Comparison of ENCODE assay signal across 17 cellular contexts in genomic region chr21:37300114-37300746, GRCh38. TPM values are rescaled to one million over a fixed set of nuclear protein-coding genes. Genes with fewer than 3 reads are reported as not detected.
DNase-seq lines count a peak whose midpoint lies in the region; ATAC-seq, FAIRE-seq and TF ChIP-seq lines count a peak whose summit lies in the region.
"Had no signal": no experiment of that assay in that cellular context is flagged by ENCODE, and none has a peak within 500 bp of the region (broad histone marks: within the 10 kb centered on the region; RNA-seq: fewer than 3 reads in every experiment).

No MANE protein-coding gene starts in this region.

- in situ Hi-C loops in K562 (cut with MboI): no loop called here

- no peak for TF ChIP-seq POLR2A in A549 (IDR thresholded peaks at IDR 0.05; ENCODE audit: low read length)
- no peak for TF ChIP-seq POLR2A in HCT116 (IDR thresholded peaks at IDR 0.05; ENCODE audit: borderline replicate concordance, extremely low read depth, insufficient read depth, insufficient read length)
- TF ChIP-seq POLR2A in K562 (conservative IDR thresholded peaks at IDR 0.05): no peak

- TF ChIP-seq EP300 in A549 (IDR thresholded peaks at IDR 0.05): no peak
- no peak for TF ChIP-seq EP300 in K562 (IDR thresholded peaks at IDR 0.05; ENCODE audit: low read length)

- no TSS peak for BruUV-seq in HCT116 (replicated peaks; lab: Mats Ljungman, UMichigan)
- no TSS peak for BruUV-seq in K562 (replicated peaks; lab: Mats Ljungman, UMichigan)

- TF ChIP-seq CTCF in A549 (IDR thresholded peaks at IDR 0.05): no peak
- TF ChIP-seq CTCF in HCT116 (IDR thresholded peaks at IDR 0.05 in 2 of 3, conservative IDR thresholded peaks at IDR 0.05 in 1 of 3; ENCODE audit: borderline replicate concordance in 1 of 3, insufficient read depth in 1 of 3, low read depth in 2 of 3, low read length in 2 of 3): no peak
- TF ChIP-seq CTCF in K562 (IDR thresholded peaks at IDR 0.05 in 2 of 3, conservative IDR thresholded peaks at IDR 0.05 in 1 of 3; ENCODE audit: insufficient read depth in 2 of 3, low read depth in 1 of 3, low read length in 3 of 3): no peak

- intact Hi-C loops in HCT116 (cut with micrococcal nuclease) (no loop called here), K562 (cut with micrococcal nuclease) (no loop called here)

- H3K4me3 ChIP-seq in A549: no peak overlapping the region
- no peak overlapping the region for H3K4me3 ChIP-seq in HCT116 (replicated peaks in 1 of 2; ENCODE audit: low read depth in 1 of 2, low read length in 2 of 2)
- H3K4me3 ChIP-seq in K562: no peak overlapping the region
- H3K4me3 ChIP-seq: GM12878, GM23338 had no signal

- H4K20me1 ChIP-seq in HCT116 (ENCODE audit: insufficient read depth) (no peaks in the 10 kb centered on the region), K562 (replicated peaks; ENCODE audit: control insufficient read depth, insufficient read depth, low read length) (no peaks in the 10 kb centered on the region)

- H3K4me1 ChIP-seq in A549 (no peaks in the 10 kb centered on the region), HCT116 (ENCODE audit: control insufficient read depth in 1 of 2, insufficient read depth in 2 of 2, low read length in 2 of 2) (no peaks in the 10 kb centered on the region), K562 (replicated peaks in 1 of 2; ENCODE audit: control insufficient read depth in 2 of 2, insufficient read depth in 2 of 2, low read length in 2 of 2) (peaks cover 0 to 3% of the 10 kb centered on the region in 2 experiments; a peak in 2 of 5 replicates)

- H3K9me2 ChIP-seq in HCT116 (ENCODE audit: insufficient read depth): no peaks in the 10 kb centered on the region

- FAIRE-seq in A549 (lab: Jason Lieb, UNC): no peak
- FAIRE-seq in K562 (lab: Jason Lieb, UNC): no peak
- FAIRE-seq: G401.6, GM12878 had no signal

- H3K36me3 ChIP-seq in HCT116 (ENCODE audit: control insufficient read depth in 1 of 2, insufficient read depth in 2 of 2, low read length in 2 of 2) (no peaks in the 10 kb centered on the region), K562 (ENCODE audit: control insufficient read depth, insufficient read depth, low read length) (no peaks in the 10 kb centered on the region)

- no peaks in the 10 kb centered on the region for H3K9me3 ChIP-seq in A549
- no peaks in the 10 kb centered on the region for H3K9me3 ChIP-seq in HCT116 (ENCODE audit: control insufficient read depth in 1 of 2, insufficient read depth in 1 of 2, low read depth in 1 of 2, low read length in 2 of 2)
- no peaks in the 10 kb centered on the region for H3K9me3 ChIP-seq in K562 (replicated peaks; ENCODE audit: control insufficient read depth, insufficient read depth, low read depth, low read length)

- H3K27ac ChIP-seq in A549 (no peak overlapping the region), HCT116 (ENCODE audit: low read depth, low read length) (no peak overlapping the region), K562 (ENCODE audit: extremely low read depth, low read depth, low read length) (no peak overlapping the region)

- CTCF ChIA-PET in A549 (lab: Yijun Ruan, JAX) (interaction anchor here (1.4 kb wide), 1 partner anchor 10 kb away, joined by 4 read pairs; no protein-coding TSS in a partner anchor), HCT116 (lab: Charles Lee) (no interaction called here), K562 (lab: Yijun Ruan, JAX; ENCODE audit: low intra/inter-chr PET ratio) (no interaction called here)

- H3K9ac ChIP-seq in HCT116 (ENCODE audit: low read length) (no peak overlapping the region), K562 (ENCODE audit: insufficient read depth in 1 of 2, low read depth in 2 of 2, low read length in 2 of 2) (no peak overlapping the region)

- POLR2A ChIA-PET in A549 (lab: Yijun Ruan, JAX): no interaction called here
- POLR2A ChIA-PET in HCT116 (lab: Charles Lee): no interaction called here
- POLR2A ChIA-PET in K562 (lab: Yijun Ruan, JAX): interaction anchor here (0.6 to 1.2 kb wide), 4 partner anchors 9 to 66 kb away, joined by 3 to 6 read pairs (median 4); no protein-coding TSS in a partner anchor

- TF ChIP-seq RAD21 in A549 (conservative IDR thresholded peaks at IDR 0.05 in 1 of 2, IDR thresholded peaks at IDR 0.05 in 1 of 2) (no peak), HCT116 (IDR thresholded peaks at IDR 0.05; ENCODE audit: low read depth) (no peak), K562 (CRISPR knock-in tag; conservative IDR thresholded peaks at IDR 0.05 in 1 of 2, IDR thresholded peaks at IDR 0.05 in 1 of 2) (no peak)

- H2AFZ ChIP-seq in HCT116 (ENCODE audit: low read depth, low read length, poor library complexity, severe bottlenecking): peak overlapping the region; percentile 43
- peak overlapping the region; percentile 22; the same call in 1 of the 2 replicates for H2AFZ ChIP-seq in K562 (ENCODE audit: low read depth, low read length)
- H2AFZ ChIP-seq: GM23338 had no signal

- H3K27me3 ChIP-seq in HCT116 (ENCODE audit: insufficient read depth, low read length): no peaks in the 10 kb centered on the region
- peaks cover 0 to 11% of the 10 kb centered on the region in 2 experiments; a peak in 2 of 5 replicates for H3K27me3 ChIP-seq in K562 (ENCODE audit: control insufficient read depth in 2 of 2, insufficient read depth in 2 of 2, low read length in 2 of 2)

- no peaks in the 10 kb centered on the region for H3K79me2 ChIP-seq in HCT116 (ENCODE audit: insufficient read depth, low read length)
- H3K79me2 ChIP-seq in K562 (ENCODE audit: control insufficient read depth, insufficient read depth, low read length): no peaks in the 10 kb centered on the region

- H3K9me1 ChIP-seq in K562 (ENCODE audit: control insufficient read depth, insufficient read depth, low read length): no peaks in the 10 kb centered on the region

- RAD21 ChIA-PET in HCT116 (lab: Charles Lee; ENCODE audit: low non-redundant PET in 1 of 2, low total read pairs in 2 of 2, uncharacterized antibody in 2 of 2, unreplicated experiment in 2 of 2): no interaction called here

- 48% methylated on average over 4 of the region's 4 CpGs for WGBS in A549 (ENCODE audit: missing lambda C conversion rate)
- 23% methylated on average over 4 of the region's 4 CpGs for WGBS in K562 (ENCODE audit: insufficient coverage, low coverage, missing lambda C conversion rate)

- no peak for ATAC-seq in A549
- ATAC-seq in HCT116: no peak
- no peak for ATAC-seq in K562
- ATAC-seq in stimulated activated naive CD8-positive, alpha-beta T cell treated with anti-CD3 and anti-CD28 coated beads, Interleukin-15, Interleukin-2, amounts not matched to agents 100 U/mL and 50 U/mL, for 24 hours: no peak
- no peak for ATAC-seq in HG02852 (IDR thresholded peaks at IDR 0.05; ENCODE audit: unreplicated experiment)
- ATAC-seq: GM12878, GM23338 had no signal

- DNase-seq in A549 (ENCODE audit: low read depth in 1 of 2, low spot score in 1 of 2): no peak
- DNase-seq in HCT116 (ENCODE audit: low read depth, low spot score): no peak
- no peak for DNase-seq in K562 (ENCODE audit: extremely low read depth in 1 of 4, low spot score in 3 of 4)
- no peak for DNase-seq in activated T-cell treated with anti-CD3 and anti-CD28 coated beads, Interleukin-2, amount 50 U/mL, for 48 hours
- no peak for DNase-seq in stimulated activated naive CD8-positive, alpha-beta T cell treated with anti-CD3 and anti-CD28 coated beads, Interleukin-15, Interleukin-2, amounts not matched to agents 100 U/mL and 50 U/mL, for 24 hours
- DNase-seq: 8988T; C1 segment of cervical spinal cord; Calu3; CD4-positive, alpha-beta memory T cell; COR-L47; DND-41; H9; HFFc6 had no signal

- H3K4me2 ChIP-seq in A549 (no peak overlapping the region), HCT116 (ENCODE audit: low read length) (no peak overlapping the region), K562 (ENCODE audit: insufficient read depth, low read length) (no peak overlapping the region)
- H3K4me2 ChIP-seq: GM23338 had no signal

TF ChIP-seq in A549, 52 proteins besides CTCF, POLR2A, EP300 and RAD21:
- TF ChIP-seq MAFK (IDR thresholded peaks at IDR 0.05; ENCODE audit: partially characterized antibody): peak; percentile 52
- no peak for TF ChIP-seq NFE2L2 (conservative IDR thresholded peaks at IDR 0.05; ENCODE audit: low read length)

TF ChIP-seq in HCT116, 20 proteins besides CTCF, POLR2A, EP300 and RAD21:
- TF ChIP-seq POLR2AphosphoS5 (IDR thresholded peaks at IDR 0.05; ENCODE audit: low read depth, low read length): no peak

TF ChIP-seq in K562, 482 proteins besides CTCF, POLR2A, EP300 and RAD21 (continues in another document):
- TF ChIP-seq PTRF (tag; IDR thresholded peaks at IDR 0.05) (no peak), ESRRA (IDR thresholded peaks at IDR 0.05; ENCODE audit: borderline replicate concordance, low read depth) (no peak)

RNA-seq across cellular contexts. Expression of gene VPS26C, which starts 33.1 kb away (rescaled TPM):
- polyA plus RNA-seq in A549 (2011; rRNA removed) (29.5 and 32.0 TPM in 2 replicates), A549 (2017; fragmentation: RNase III; extraction: RNeasy Plus Mini Kit Qiagen cat#74134 plus additional on column Dnase treatment) (19.4 to 24.2 TPM (median 22.0 TPM) in 3 replicates), K562 (2011; rRNA removed) (40.0 and 48.7 TPM in 2 replicates), K562 (2014; fragmentation: Illumina TruSeq; extraction: Trizol) (41.4 and 44.9 TPM in 2 replicates), K562 (2014; fragmentation: Nextera tagmentation; extraction: Ambion mirVana) (10 to 100 TPM; 32.8 to 42.2 TPM), K562 (2014; rRNA removed) (48.2 and 49.7 TPM in 2 replicates)
- 14.3 and 18.5 TPM in 2 replicates for polyA plus RNA-seq in A549 (2012; cell fraction: cytosol; rRNA removed)
- polyA plus RNA-seq in A549 (2012; cell fraction: nucleus; rRNA removed): 12.1 and 14.2 TPM in 2 replicates
- polyA minus RNA-seq in A549 (2011; rRNA and poly(A)+ RNA removed): 17.5 and 22.5 TPM in 2 replicates
- total RNA-seq in HCT116 (2021; ENCODE audit: unreplicated experiment) (42.1 TPM), K562 (2014; rRNA removed) (41.4 and 54.7 TPM in 2 replicates), K562 (2014; rRNA removed; fragmentation: Illumina TruSeq; extraction: Trizol) (42.1 and 43.7 TPM in 2 replicates), K562 (2015; rRNA removed; fragmentation: Illumina TruSeq; extraction: Trizol) (44.8 and 46.3 TPM in 2 replicates), K562 (2021) (41.3 and 41.8 TPM in 2 replicates)
- 22.3 and 26.5 TPM in 2 replicates for polyA plus RNA-seq in HCT116 (2012)
- total RNA-seq in K562 (2011; cell fraction: chromatin; rRNA removed; ENCODE audit: low replicate concordance): 83.0 and 125 TPM in 2 replicates
- total RNA-seq in K562 (2011; cell fraction: nucleolus; rRNA removed): 43.8 and 49.2 TPM in 2 replicates
- 74.2 and 88.2 TPM in 2 replicates for total RNA-seq in K562 (2011; cell fraction: nucleoplasm; rRNA removed)
- polyA plus RNA-seq in K562 (2011; cell fraction: cytosol; rRNA removed): 36.5 and 40.9 TPM in 2 replicates
- 30.1 and 32.3 TPM in 2 replicates for polyA plus RNA-seq in K562 (2011; cell fraction: nucleus; rRNA removed)
- 39.9 and 53.5 TPM in 2 replicates for polyA plus RNA-seq in K562 (2012)
- polyA minus RNA-seq in K562 (2011; rRNA and poly(A)+ RNA removed): 42.6 and 46.0 TPM in 2 replicates
- polyA minus RNA-seq in K562 (2011; cell fraction: cytosol; rRNA and poly(A)+ RNA removed): 25.9 and 26.8 TPM in 2 replicates
- polyA minus RNA-seq in K562 (2011; cell fraction: nucleus; rRNA and poly(A)+ RNA removed): 27.2 and 34.8 TPM in 2 replicates

Comparison
In these comparisons a context has a peak if more than half of its experiments do, and no peak if none do; other contexts are left out.
1. Of the 35 proteins assayed by ChIP-seq in both K562 and A549: peak only in K562: CEBPB; only in A549: MAFK; in both: none; in neither: 33.